9 cellular contexts compared by ENCODE assay signal in the genomic region with DNA sequence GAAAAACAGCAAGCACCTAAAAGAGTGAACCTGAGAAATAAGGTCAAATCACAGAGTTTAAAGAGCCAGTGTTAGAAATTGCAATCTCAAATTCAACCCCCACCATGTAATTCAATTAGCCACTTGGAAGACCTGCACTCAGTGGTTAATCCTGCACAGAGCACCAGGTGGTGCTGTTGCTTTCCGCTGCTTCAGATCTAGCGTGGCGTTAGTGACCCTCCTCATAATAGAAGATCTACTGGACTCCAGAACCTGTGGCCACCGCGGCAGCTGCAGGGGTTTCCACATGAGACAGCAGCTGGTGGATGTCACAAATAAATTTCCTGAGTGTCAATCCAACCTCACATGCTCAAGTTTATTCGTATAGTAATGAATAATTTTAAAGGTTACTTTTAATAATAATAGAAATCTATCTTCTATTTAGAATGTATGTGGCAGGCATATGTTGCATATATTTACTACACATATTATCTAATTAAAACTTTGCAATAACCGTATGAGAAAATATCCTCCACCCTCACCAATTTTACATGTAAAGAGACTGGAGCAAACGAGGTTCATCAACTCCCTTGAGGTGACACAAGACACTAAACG.
DNase-seq lines count a peak whose midpoint lies in the region; ATAC-seq and TF ChIP-seq lines count a peak whose summit lies in the region.
"Had no signal": no experiment of that assay in that cellular context is flagged by ENCODE, and none has a peak within 500 bp of the region (broad histone marks: within the 10 kb centered on the region; RNA-seq: fewer than 3 reads in every experiment).

No MANE protein-coding gene starts in this region.

- no peak overlapping the region for H3K4me3 Mint-ChIP-seq in MCF 10A (ENCODE audit: unreplicated experiment)
- H3K4me3 Mint-ChIP-seq: CD4-positive, alpha-beta T cell had no signal

- H3K36me3 ChIP-seq in PC-9 (ENCODE audit: low read depth): no peaks in the 10 kb centered on the region

- H3F3A ChIP-seq in PC-9 (ENCODE audit: insufficient read depth, low read depth): no peaks in the 10 kb centered on the region

- no peaks in the 10 kb centered on the region for H3K36me3 Mint-ChIP-seq in MCF 10A (ENCODE audit: insufficient read depth, unreplicated experiment)

- no peaks in the 10 kb centered on the region for H3K79me2 ChIP-seq in PC-9 (ENCODE audit: low read depth)

- no peaks in the 10 kb centered on the region for H3K4me1 Mint-ChIP-seq in MCF 10A (ENCODE audit: insufficient read depth, unreplicated experiment)

- BruUV-seq in PC-9 (replicated peaks; lab: Mats Ljungman, UMichigan) (no TSS peak), MCF 10A (replicated peaks; lab: Mats Ljungman, UMichigan) (no TSS peak)

- POLR2A ChIA-PET in PC-9 (lab: Charles Lee; ENCODE audit: unreplicated experiment): interaction anchor here (0.7 kb wide), 1 partner anchor 255 kb away, joined by 13 read pairs; no protein-coding TSS in a partner anchor
- POLR2A ChIA-PET in MCF 10A (lab: Yijun Ruan, JAX): interaction anchor here (0.6 to 4.3 kb wide), 4 partner anchors 23 to 119 kb away, joined by 3 to 25 read pairs (median 7); no protein-coding TSS in a partner anchor

- intact Hi-C loops in PC-9 (cut with micrococcal nuclease; ENCODE audit: unreplicated experiment) (loop anchor here (1.0 to 5.0 kb wide), 3 partner anchors 91 to 395 kb away; no protein-coding TSS in a partner anchor), MCF 10A (cut with micrococcal nuclease) (loop anchor here (1.0 to 5.0 kb wide), 5 partner anchors 45 to 394 kb away; no protein-coding TSS in a partner anchor)

- TF ChIP-seq CTCF in PC-9 (conservative IDR thresholded peaks at IDR 0.05) (peak; percentile 80), MCF 10A (IDR thresholded peaks at IDR 0.05; ENCODE audit: unreplicated experiment) (peak; percentile 84)

- H3K4me3 ChIP-seq in PC-9: no peak overlapping the region

- no peaks in the 10 kb centered on the region for H3K9me3 ChIP-seq in PC-9 (ENCODE audit: insufficient read depth, low read depth)

- H3K27me3 Mint-ChIP-seq in MCF 10A (ENCODE audit: insufficient read depth, unreplicated experiment): no peaks in the 10 kb centered on the region

- H2AFZ ChIP-seq in PC-9: no peak overlapping the region

- H3K27me3 ChIP-seq in PC-9 (ENCODE audit: insufficient read depth, low read depth): no peaks in the 10 kb centered on the region

- peak; percentile 86 for ATAC-seq in GM21447 (IDR thresholded peaks at IDR 0.05; ENCODE audit: unreplicated experiment)
- peak; percentile 77 for ATAC-seq in HG03571 (IDR thresholded peaks at IDR 0.05; ENCODE audit: unreplicated experiment)

- peak; percentile 16 for DNase-seq in NCI-H345 (lab: John Stamatoyannopoulos, UW)
- no peak for DNase-seq in NCI-H345 treated with DMSO at 0.1 percent for 48 hours (lab: John Stamatoyannopoulos, UW; ENCODE audit: unreplicated experiment)
- peak; percentile 38 for DNase-seq in PC-9
- peak; percentile 81 for DNase-seq in MCF 10A (ENCODE audit: unreplicated experiment)
- peak; percentile 83 for DNase-seq in islet precursor cell
- DNase-seq in stimulated activated CD8-positive, alpha-beta memory T cell treated with anti-CD3 and anti-CD28 coated beads, Interleukin-4, amount 100 ng/mL, for 24 hours (ENCODE audit: low read depth): peak; percentile 29

- H3K4me1 ChIP-seq in PC-9 (replicated peaks; ENCODE audit: insufficient read depth): no peaks in the 10 kb centered on the region

- no peaks in the 10 kb centered on the region; the same call in 1 of the 2 replicates for H3K9me2 ChIP-seq in PC-9 (ENCODE audit: insufficient read depth)

- H3K27ac Mint-ChIP-seq in MCF 10A (ENCODE audit: low read depth, unreplicated experiment): no peak overlapping the region
- H3K27ac Mint-ChIP-seq: CD4-positive, alpha-beta T cell had no signal

- H4K20me1 ChIP-seq in PC-9 (ENCODE audit: insufficient read depth): no peaks in the 10 kb centered on the region

- H3K27ac ChIP-seq in PC-9: no peak overlapping the region

- no peaks in the 10 kb centered on the region for H3K9me3 Mint-ChIP-seq in MCF 10A (ENCODE audit: unreplicated experiment)

- CTCF ChIA-PET in PC-9 (lab: Charles Lee) (interaction anchor here (0.9 kb wide), 1 partner anchor 117 kb away, joined by 3 read pairs; no protein-coding TSS in a partner anchor), MCF 10A (lab: Yijun Ruan, JAX) (interaction anchor here (0.6 to 4.6 kb wide), 49 partner anchors 9 to 668 kb away, joined by 3 to 209 read pairs (median 3); a partner anchor contains a TSS)

- H3K4me2 ChIP-seq in PC-9: no peak overlapping the region
